In genomic region chr18:3247243-3248061, GRCh38 we compare ENCODE assay signal across 8 cellular contexts. TPM values are rescaled to one million over a fixed set of nuclear protein-coding genes. Genes with fewer than 3 reads are reported as not detected.
DNase-seq lines count a peak whose midpoint lies in the region; ATAC-seq and TF ChIP-seq lines count a peak whose summit lies in the region.

MYL12A (plus strand) TSS chr18:3247801; CDS start chr18:3253248, 5,447 bp downstream.

- H3K36me3 Mint-ChIP-seq in WTC11, result peaks cover 11% of the 10 kb centered on the region

- peak within 1 kb of the TSS; percentile 94 for H3K9ac ChIP-seq in smooth muscle cell (ENCODE audit: low read depth)

- H3K27ac ChIP-seq in AG04450 (ENCODE audit: low read depth, low read length), result peak within 1 kb of the TSS; percentile 96
- peak within 1 kb of the TSS; percentile 96 for H3K27ac ChIP-seq in smooth muscle cell (ENCODE audit: low read depth)

- peak within 1 kb of the TSS; percentile 96 for H3K4me3 Mint-ChIP-seq in WTC11

- under 1% methylated on average over 63 of the region's 65 CpGs for WGBS in smooth muscle cell (ENCODE audit: low lambda C conversion rate)

- H3F3A ChIP-seq in smooth muscle cell (ENCODE audit: low read depth), result peaks cover 8% of the 10 kb centered on the region

- H3K4me1 ChIP-seq in smooth muscle cell (ENCODE audit: low read depth), result peaks cover 35% of the 10 kb centered on the region

- peaks cover 48% of the 10 kb centered on the region for H3K79me2 ChIP-seq in smooth muscle cell (ENCODE audit: low read depth)

- POLR2A ChIA-PET in AG04450 (lab: Yijun Ruan, JAX) (interaction anchor here (0.7 to 3.3 kb wide), 7 partner anchors 9 to 590 kb away, joined by 3 to 14 read pairs (median 4); partner anchors contain the start of gene MYL12B), WTC11 (lab: Charles Lee) (interaction anchor here (0.6 to 1.6 kb wide), 6 partner anchors 14 to 1330 kb away, joined by 3 to 8 read pairs (median 4); partner anchors contain the start of gene MYL12B)

- H3K4me3 ChIP-seq in AG04450 (ENCODE audit: low read depth, low read length) (peak within 1 kb of the TSS; percentile 97), cardiac fibroblast (replicated peaks in 1 of 2; ENCODE audit: low read depth in 2 of 2, low read length in 2 of 2) (peak within 1 kb of the TSS; percentile 95 to 100), smooth muscle cell (peak within 1 kb of the TSS; percentile 90)

- DNase-seq in AG04450 (ENCODE audit: low read depth, low spot score), result peak; percentile 96
- DNase-seq in NCI-H226, result peak; percentile 95
- DNase-seq in WTC11 (ENCODE audit: low spot score), result peak; percentile 99
- peak; percentile 99 to 100 for DNase-seq in cardiac fibroblast (ENCODE audit: low read depth in 2 of 2)
- DNase-seq in iPS-NIHi11 (ENCODE audit: low spot score), result peak; percentile 95
- DNase-seq in smooth muscle cell (lab: John Stamatoyannopoulos, UW; ENCODE audit: unreplicated experiment), result peak; percentile 79

- H3K27me3 Mint-ChIP-seq in WTC11 (ENCODE audit: low read depth), result no peaks in the 10 kb centered on the region

- H3K36me3 ChIP-seq in smooth muscle cell (ENCODE audit: low read depth), result no peaks in the 10 kb centered on the region

- H3K9me3 ChIP-seq in AG04450 (ENCODE audit: control insufficient read depth, insufficient read depth, low read length), result peaks cover 8% of the 10 kb centered on the region
- H3K9me3 ChIP-seq in smooth muscle cell (replicated peaks; ENCODE audit: low read depth), result no peaks in the 10 kb centered on the region

- H3K27me3 ChIP-seq in AG04450 (ENCODE audit: control insufficient read depth, insufficient read depth, low read length) (no peaks in the 10 kb centered on the region), smooth muscle cell (ENCODE audit: low read depth) (no peaks in the 10 kb centered on the region)

- H3K4me1 Mint-ChIP-seq in WTC11, result peaks cover 29% of the 10 kb centered on the region

- H3K9me3 Mint-ChIP-seq in WTC11, result peaks cover 3% of the 10 kb centered on the region; the same call in 1 of the 2 replicates

- peaks cover 41% of the 10 kb centered on the region for H4K20me1 ChIP-seq in smooth muscle cell (ENCODE audit: low read depth)

- CTCF ChIA-PET in AG04450 (lab: Charles Lee), result interaction anchor here (1.4 to 4.8 kb wide), 3 partner anchors 96 to 316 kb away, joined by 5 to 52 read pairs (median 10); no protein-coding TSS in a partner anchor
- CTCF ChIA-PET in WTC11 (lab: Charles Lee), result interaction anchor here (0.6 to 2.5 kb wide), 11 partner anchors 18 to 524 kb away, joined by 3 to 21 read pairs (median 5); partner anchors contain the start of gene EMILIN2

- peak within 1 kb of the TSS; percentile 89 for H3K4me2 ChIP-seq in smooth muscle cell

- peak within 1 kb of the TSS; percentile 64 for H2AFZ ChIP-seq in smooth muscle cell (ENCODE audit: low read depth)

- TF ChIP-seq CTCF in AG04450 (IDR thresholded peaks at IDR 0.05; ENCODE audit: low read depth, low read length) (no peak), WTC11 (IDR thresholded peaks at IDR 0.05) (no peak), cardiac fibroblast (IDR thresholded peaks at IDR 0.05; ENCODE audit: low read depth, low read length) (no peak), smooth muscle cell (IDR thresholded peaks at IDR 0.05; ENCODE audit: borderline replicate concordance, insufficient read depth, poor library complexity, severe bottlenecking) (no peak)

- H3K27ac Mint-ChIP-seq in WTC11, result peak within 1 kb of the TSS; percentile 98

- ATAC-seq in GM18909 (IDR thresholded peaks at IDR 0.05; ENCODE audit: poor library complexity, unreplicated experiment), result peak; percentile 85
- peak; percentile 86 for ATAC-seq in HG03175 (IDR thresholded peaks at IDR 0.05; ENCODE audit: unreplicated experiment)
- peak; percentile 85 for ATAC-seq in WTC11

TF ChIP-seq in WTC11, 78 proteins besides CTCF, POLR2A, EP300 and RAD21 (continues in another document):
- peak; percentile 99 for TF ChIP-seq USF1 (CRISPR knock-in tag; IDR thresholded peaks at IDR 0.05)
- no peak; the same call in 1 of the 2 replicates for TF ChIP-seq AR (CRISPR knock-in tag; IDR thresholded peaks at IDR 0.05)
- TF ChIP-seq EMX1 (CRISPR knock-in tag; IDR thresholded peaks at IDR 0.05), result 0 out of 2 replicates have a peak, but pooled peaks have one; percentile 17
- TF ChIP-seq ATF2 (CRISPR knock-in tag; IDR thresholded peaks at IDR 0.05; ENCODE audit: borderline replicate concordance, low read depth), result no peak
- no peak for TF ChIP-seq MXD4 (CRISPR knock-in tag; IDR thresholded peaks at IDR 0.05; ENCODE audit: borderline replicate concordance)
- TF ChIP-seq FOXP4 (CRISPR knock-in tag; IDR thresholded peaks at IDR 0.05), result no peak
- TF ChIP-seq ZNF425 (CRISPR knock-in tag; conservative IDR thresholded peaks at IDR 0.05), result no peak
- no peak for TF ChIP-seq PRRX2 (CRISPR knock-in tag; IDR thresholded peaks at IDR 0.05)
- TF ChIP-seq TP53 (CRISPR knock-in tag; IDR thresholded peaks at IDR 0.05), result no peak
- no peak for TF ChIP-seq ZNF317 (CRISPR knock-in tag; IDR thresholded peaks at IDR 0.05; ENCODE audit: borderline replicate concordance, low read depth)

RNA-seq across cellular contexts. Expression of gene MYL12A, which starts in this region (rescaled TPM):
- polyA plus RNA-seq in AG04450 (2011; rRNA removed) (645 and 751 TPM in 2 replicates), smooth muscle cell (915 and 953 TPM in 2 replicates)
- 284 and 330 TPM in 2 replicates for polyA minus RNA-seq in AG04450 (2011; rRNA and poly(A)+ RNA removed)
- total RNA-seq in WTC11 (2021) (205 to 230 TPM (median 213 TPM) in 3 replicates), smooth muscle cell (777 and 802 TPM in 2 replicates)

Comparison
In these comparisons a context has a peak if more than half of its experiments do, and no peak if none do; other contexts are left out.
1. Peak in every context shown above with its lines: DNase-seq, ATAC-seq, H3K4me3 ChIP-seq and H3K27ac ChIP-seq.